10 cellular contexts compared by ENCODE assay signal in the genomic region with DNA sequence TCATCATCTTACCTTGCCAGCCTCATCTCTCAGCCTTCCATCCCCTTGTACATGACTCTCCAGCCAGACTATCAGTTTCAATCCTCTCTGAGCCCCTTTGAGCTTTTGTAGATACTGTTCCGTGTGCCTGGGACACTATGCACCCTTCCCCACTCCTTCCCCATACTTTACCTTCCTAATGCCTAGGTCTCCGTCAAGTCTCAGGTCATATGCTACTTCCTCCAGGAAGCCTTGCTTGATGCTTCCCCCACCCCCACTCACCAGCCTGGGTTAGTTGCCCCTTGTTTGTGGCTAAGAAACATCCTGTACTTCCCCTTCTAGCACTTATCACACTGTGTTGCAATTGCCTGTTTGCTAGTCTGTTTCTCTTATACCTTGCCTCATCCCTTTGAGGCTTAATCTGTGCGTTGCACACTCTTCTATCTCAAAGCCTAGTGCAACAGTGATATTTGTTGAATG. TPM values are rescaled to one million over a fixed set of nuclear protein-coding genes. Genes with fewer than 3 reads are reported as not detected.
DNase-seq lines count a peak whose midpoint lies in the region; ATAC-seq and TF ChIP-seq lines count a peak whose summit lies in the region.
"Had no signal": no experiment of that assay in that cellular context is flagged by ENCODE, and none has a peak within 500 bp of the region (broad histone marks: within the 10 kb centered on the region; RNA-seq: fewer than 3 reads in every experiment).

No MANE protein-coding gene starts in this region.

- no peaks in the 10 kb centered on the region for H3K9me3 Mint-ChIP-seq in activated B cell treated with CpG ODN at 0.5 μM for 24 hours
- H3K9me3 Mint-ChIP-seq: GM23338 had no signal

- TF ChIP-seq CTCF in activated B cell treated with CpG ODN at 0.5 μM for 24 hours (IDR thresholded peaks at IDR 0.05): no peak
- TF ChIP-seq CTCF in fibroblast of villous mesenchyme (IDR thresholded peaks at IDR 0.05; ENCODE audit: insufficient read depth, low read depth, low read length): no peak
- TF ChIP-seq CTCF in tibial artery (IDR thresholded peaks at IDR 0.05): no peak

- H3K4me1 Mint-ChIP-seq in activated B cell treated with CpG ODN at 0.5 μM for 24 hours: peaks cover 62% of the 10 kb centered on the region

- H3K27ac ChIP-seq in tibial artery: no peak overlapping the region

- intact Hi-C loops in activated B cell treated with CpG ODN at 0.5 μM for 24 hours (cut with micrococcal nuclease): loop anchor here (1.0 to 10.0 kb wide), 5 partner anchors 8 to 387 kb away; no protein-coding TSS in a partner anchor
- intact Hi-C loops in tibial artery (cut with DNase I; ENCODE audit: low total_unique reads): no loop called here

- no peaks in the 10 kb centered on the region for H3K9me3 ChIP-seq in tibial artery

- peak; percentile 60 for ATAC-seq in activated B cell treated with CpG ODN at 0.5 μM for 24 hours (ENCODE audit: low read depth)
- ATAC-seq in stimulated activated naive CD8-positive, alpha-beta T cell treated with anti-CD3 and anti-CD28 coated beads, Interleukin-15, Interleukin-2, amounts not matched to agents 100 U/mL and 50 U/mL, for 24 hours: peak; percentile 33
- ATAC-seq in HG02885 (IDR thresholded peaks at IDR 0.05; ENCODE audit: poor library complexity, unreplicated experiment): no peak
- no peak for ATAC-seq in HG03039 (IDR thresholded peaks at IDR 0.05; ENCODE audit: unreplicated experiment)
- ATAC-seq in GM18867 (IDR thresholded peaks at IDR 0.05; ENCODE audit: unreplicated experiment): no peak
- ATAC-seq: GM23338 had no signal

- no peaks in the 10 kb centered on the region for H3K27me3 Mint-ChIP-seq in activated B cell treated with CpG ODN at 0.5 μM for 24 hours

- peaks cover 0 to 22% (median 18%) of the 10 kb centered on the region in 4 donors for H3K4me1 ChIP-seq in tibial artery

- no peaks in the 10 kb centered on the region for H3K36me3 ChIP-seq in tibial artery

- peaks cover 0 to 13% of the 10 kb centered on the region in 2 donors for H3K27me3 ChIP-seq in tibial artery

- H3K36me3 Mint-ChIP-seq in activated B cell treated with CpG ODN at 0.5 μM for 24 hours (ENCODE audit: low read depth): no peaks in the 10 kb centered on the region

- H3K4me3 ChIP-seq in fibroblast of villous mesenchyme (ENCODE audit: low read depth, low read length): no peak overlapping the region
- H3K4me3 ChIP-seq in tibial artery: no peak overlapping the region
- H3K4me3 ChIP-seq: GM23338 had no signal

- no peak overlapping the region for H3K27ac Mint-ChIP-seq in activated B cell treated with CpG ODN at 0.5 μM for 24 hours
- H3K27ac Mint-ChIP-seq: GM23338 had no signal

- CTCF ChIA-PET in activated B cell treated with CpG ODN at 0.5 μM for 24 hours (lab: Charles Lee): interaction anchor here (0.8 to 4.8 kb wide), 5 partner anchors 11 to 31 kb away, joined by 3 to 46 read pairs (median 8); no protein-coding TSS in a partner anchor

- POLR2A ChIA-PET in activated B cell treated with CpG ODN at 0.5 μM for 24 hours (lab: Charles Lee): interaction anchor here (0.7 to 7.9 kb wide), 11 partner anchors 7 to 104 kb away, joined by 3 to 116 read pairs (median 5); partner anchors contain the start of gene USP3

- DNase-seq in KG1 (lab: John Stamatoyannopoulos, UW) (peak; percentile 62), activated B cell treated with CpG ODN at 0.5 μM for 24 hours (peak; percentile 64), fibroblast of villous mesenchyme (ENCODE audit: low read depth) (peak; percentile 79), tibial artery (no peak)
- peak; percentile 74 for DNase-seq in stimulated activated naive CD8-positive, alpha-beta T cell treated with anti-CD3 and anti-CD28 coated beads, Interleukin-15, Interleukin-2, amounts not matched to agents 100 U/mL and 50 U/mL, for 24 hours
- DNase-seq: NCI-H510A treated with DMSO at 0.1 percent for 48 hours had no signal

- H3K4me3 Mint-ChIP-seq in activated B cell treated with CpG ODN at 0.5 μM for 24 hours: no peak overlapping the region
- H3K4me3 Mint-ChIP-seq: GM23338 had no signal

RNA-seq across cellular contexts. Expression of gene USP3, which starts 6.7 kb away (rescaled TPM):
- total RNA-seq in activated B cell treated with CpG ODN at 0.5 μM for 24 hours (92.7 and 110 TPM in 2 replicates), fibroblast of villous mesenchyme (29.3 and 34.1 TPM in 2 replicates)

Comparison
In these comparisons a context has a peak if more than half of its experiments do, and no peak if none do; other contexts are left out.
1. DNase-seq: peak in KG1 (single experiment), activated B cell treated with CpG ODN at 0.5 μM for 24 hours (single experiment), fibroblast of villous mesenchyme (single experiment) and stimulated activated naive CD8-positive, alpha-beta T cell treated with anti-CD3 and anti-CD28 coated beads, Interleukin-15, Interleukin-2, amounts not matched to agents 100 U/mL and 50 U/mL, for 24 hours (single experiment); none in tibial artery (0 of 2).
2. ATAC-seq: peak in activated B cell treated with CpG ODN at 0.5 μM for 24 hours (single experiment) and stimulated activated naive CD8-positive, alpha-beta T cell treated with anti-CD3 and anti-CD28 coated beads, Interleukin-15, Interleukin-2, amounts not matched to agents 100 U/mL and 50 U/mL, for 24 hours (single experiment); none in HG02885 (single experiment), HG03039 (single experiment) and GM18867 (single experiment).